18 cellular contexts compared by ENCODE assay signal in the genomic region with DNA sequence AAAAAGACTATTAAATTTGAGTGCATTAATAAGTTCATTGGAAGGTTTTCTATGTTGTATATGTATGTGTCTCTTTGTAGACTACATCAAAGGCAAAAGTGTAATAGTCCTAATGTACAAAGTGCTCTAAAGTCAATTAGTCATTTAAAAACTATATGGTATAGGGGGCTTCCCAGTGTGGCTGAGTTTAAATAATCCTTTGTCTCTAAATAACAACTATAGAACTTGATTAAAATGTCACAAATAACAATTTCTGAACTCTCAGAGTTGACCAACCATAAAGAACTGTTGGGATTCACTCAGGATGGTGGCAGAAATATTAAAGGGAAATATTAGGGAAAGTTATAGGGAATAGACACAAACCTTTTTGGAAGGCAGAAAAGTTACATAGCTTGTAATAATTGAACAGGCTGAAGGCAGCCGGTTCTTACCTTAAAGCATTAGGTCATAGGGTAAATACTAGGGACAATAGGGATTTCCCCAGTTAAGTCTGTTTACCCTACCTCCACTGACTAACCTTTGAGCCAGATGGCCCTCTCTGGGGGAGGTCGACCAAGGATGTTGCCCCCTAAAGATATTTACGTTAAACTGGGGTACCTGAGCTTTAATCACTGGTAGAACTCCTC.
DNase-seq lines count a peak whose midpoint lies in the region; ATAC-seq, FAIRE-seq and TF ChIP-seq lines count a peak whose summit lies in the region.
"Had no signal": no experiment of that assay in that cellular context is flagged by ENCODE, and none has a peak within 500 bp of the region (broad histone marks: within the 10 kb centered on the region; RNA-seq: fewer than 3 reads in every experiment).

No MANE protein-coding gene starts in this region.

- H3K4me3 ChIP-seq in neural progenitor cell: no peak overlapping the region

- H3K27ac Mint-ChIP-seq in neural progenitor cell: no peak overlapping the region
- H3K27ac Mint-ChIP-seq: CD4-positive, alpha-beta memory T cell; H9 had no signal

- no peak overlapping the region for H3K9ac ChIP-seq in neural progenitor cell

- H3K4me1 ChIP-seq in neural progenitor cell: peaks cover 15% of the 10 kb centered on the region
- H3K4me1 ChIP-seq: BE2C had no signal

- H3K9me3 Mint-ChIP-seq in neural progenitor cell: no peaks in the 10 kb centered on the region
- H3K9me3 Mint-ChIP-seq: H9 had no signal

- no peaks in the 10 kb centered on the region for H3F3A ChIP-seq in neural progenitor cell (ENCODE audit: low read depth)

- H3K79me2 ChIP-seq in neural progenitor cell (ENCODE audit: low read depth): no peaks in the 10 kb centered on the region

- H3K9me3 ChIP-seq in neural progenitor cell (ENCODE audit: low read depth): no peaks in the 10 kb centered on the region
- H3K9me3 ChIP-seq: BE2C had no signal

- H3K27me3 ChIP-seq in neural progenitor cell: no peaks in the 10 kb centered on the region
- H3K27me3 ChIP-seq: BE2C had no signal

- FAIRE-seq in D721Med (lab: Jason Lieb, UNC): peak; percentile 11
- FAIRE-seq: GM12891, HTR-8/SVneo had no signal

- H3K4me3 Mint-ChIP-seq in neural progenitor cell: no peak overlapping the region
- H3K4me3 Mint-ChIP-seq: CD4-positive, alpha-beta memory T cell; H9 had no signal

- no peak overlapping the region for H2AFZ ChIP-seq in neural progenitor cell (replicated peaks)

- no peak overlapping the region for H3K27ac ChIP-seq in neural progenitor cell
- H3K27ac ChIP-seq: C4-2B had no signal

- DNase-seq in D721Med (ENCODE audit: insufficient read length, low spot score): no peak
- peak; percentile 6 for DNase-seq in NCI-H774 (lab: John Stamatoyannopoulos, UW)
- DNase-seq in neural progenitor cell (ENCODE audit: low spot score): no peak
- DNase-seq in NCI-H146 treated with DMSO at 0.1 percent for 48 hours (lab: John Stamatoyannopoulos, UW; ENCODE audit: unreplicated experiment): no peak
- DNase-seq in SW 1271 (lab: John Stamatoyannopoulos, UW): no peak
- DNase-seq in SKM-1 (lab: John Stamatoyannopoulos, UW; ENCODE audit: unreplicated experiment): no peak
- DNase-seq: BE2C; CD4-positive, alpha-beta memory T cell; COR-L47; DMS79; GOT3; H9; IMR-90; KBM-7 had no signal

- no peaks in the 10 kb centered on the region for H3K27me3 Mint-ChIP-seq in neural progenitor cell (ENCODE audit: insufficient read depth, low read depth)
- H3K27me3 Mint-ChIP-seq: CD4-positive, alpha-beta memory T cell had no signal

- peaks cover 3% of the 10 kb centered on the region for H3K4me1 Mint-ChIP-seq in neural progenitor cell
- H3K4me1 Mint-ChIP-seq: CD4-positive, alpha-beta memory T cell had no signal

- no peaks in the 10 kb centered on the region for H3K36me3 Mint-ChIP-seq in neural progenitor cell
- H3K36me3 Mint-ChIP-seq: CD4-positive, alpha-beta memory T cell had no signal

- H3K4me2 ChIP-seq in neural progenitor cell: peak overlapping the region; percentile 7

- ATAC-seq in GM18868 (IDR thresholded peaks at IDR 0.05; ENCODE audit: unreplicated experiment): peak; percentile 61

- TF ChIP-seq CTCF in D721Med (IDR thresholded peaks at IDR 0.05; ENCODE audit: insufficient read depth, missing control alignments) (no peak), neural progenitor cell (IDR thresholded peaks at IDR 0.05) (no peak)

- no peaks in the 10 kb centered on the region for H4K20me1 ChIP-seq in neural progenitor cell (ENCODE audit: low read depth)

- no peaks in the 10 kb centered on the region for H3K36me3 ChIP-seq in neural progenitor cell
- H3K36me3 ChIP-seq: BE2C had no signal
